In genomic region chr10:6346621-6347020, GRCh38 we compare ENCODE assay signal across 16 cellular contexts.
A peak's percentile ranks its signal among the peaks of the same experiment; 100 is the strongest.
DNase-seq lines count a peak whose midpoint lies in the region; ATAC-seq, FAIRE-seq and TF ChIP-seq lines count a peak whose summit lies in the region.
"Had no signal": no experiment of that assay in that cellular context is flagged by ENCODE, and none has a peak within 500 bp of the region (broad histone marks: within the 10 kb centered on the region; RNA-seq: fewer than 3 reads in every experiment).

No MANE protein-coding gene starts in this region.

- peaks cover 66% of the 10 kb centered on the region for H3K4me1 Mint-ChIP-seq in activated CD4-positive, alpha-beta T cell treated with anti-CD3 and anti-CD28 coated beads for 36 hours
- peaks cover 70% of the 10 kb centered on the region for H3K4me1 Mint-ChIP-seq in activated CD8-positive, alpha-beta T cell treated with anti-CD3 and anti-CD28 coated beads, Interleukin-2, amount 10 ng/mL, durations not matched to agents 7 days and 5 days (ENCODE audit: low read depth)
- H3K4me1 Mint-ChIP-seq in naive thymus-derived CD4-positive, alpha-beta T cell, result peaks cover 42 to 79% (median 62%) of the 10 kb centered on the region in 7 donors

- in situ Hi-C loops in GM23248 (cut with MboI), result no loop called here

- H3K4me1 ChIP-seq in GM23248 (ENCODE audit: insufficient read depth), result peaks cover 20% of the 10 kb centered on the region
- H3K4me1 ChIP-seq in naive thymus-derived CD4-positive, alpha-beta T cell (ENCODE audit: control insufficient read depth in 2 of 2, insufficient read depth in 2 of 2, low read length in 2 of 2), result peaks cover 25 to 34% of the 10 kb centered on the region in 2 donors
- no peaks in the 10 kb centered on the region for H3K4me1 ChIP-seq in pancreas
- H3K4me1 ChIP-seq: body of pancreas had no signal

- H3K36me3 ChIP-seq in GM23248 (ENCODE audit: low read depth), result no peaks in the 10 kb centered on the region
- no peaks in the 10 kb centered on the region for H3K36me3 ChIP-seq in naive thymus-derived CD4-positive, alpha-beta T cell (ENCODE audit: control insufficient read depth in 2 of 3, insufficient read depth in 3 of 3, low read length in 3 of 3)
- no peaks in the 10 kb centered on the region for H3K36me3 ChIP-seq in pancreas
- H3K36me3 ChIP-seq: left lung, Peyer's patch had no signal

- no peak overlapping the region for H2AFZ ChIP-seq in GM23248

- H3K27me3 Mint-ChIP-seq in activated CD4-positive, alpha-beta T cell treated with anti-CD3 and anti-CD28 coated beads for 36 hours, result no peaks in the 10 kb centered on the region
- H3K27me3 Mint-ChIP-seq in activated CD8-positive, alpha-beta T cell treated with anti-CD3 and anti-CD28 coated beads, Interleukin-2, amount 10 ng/mL, durations not matched to agents 7 days and 5 days (ENCODE audit: low read depth), result no peaks in the 10 kb centered on the region
- H3K27me3 Mint-ChIP-seq in naive thymus-derived CD4-positive, alpha-beta T cell, result no peaks in the 10 kb centered on the region

- H3F3A ChIP-seq in GM23248 (ENCODE audit: insufficient read depth), result no peaks in the 10 kb centered on the region

- no peaks in the 10 kb centered on the region for H3K79me2 ChIP-seq in GM23248 (ENCODE audit: insufficient read depth)

- H3K9me3 Mint-ChIP-seq in activated CD4-positive, alpha-beta T cell treated with anti-CD3 and anti-CD28 coated beads for 36 hours (ENCODE audit: low read depth), result peaks cover 7% of the 10 kb centered on the region
- H3K9me3 Mint-ChIP-seq in activated CD8-positive, alpha-beta T cell treated with anti-CD3 and anti-CD28 coated beads, Interleukin-2, amount 10 ng/mL, durations not matched to agents 7 days and 5 days (ENCODE audit: insufficient read depth), result peaks cover 3% of the 10 kb centered on the region
- H3K9me3 Mint-ChIP-seq in naive thymus-derived CD4-positive, alpha-beta T cell, result peaks cover 0 to 8% (median 0%) of the 10 kb centered on the region in 11 donors

- FAIRE-seq in pancreas (lab: Jason Lieb, UNC), result no peak
- FAIRE-seq: A204.1 had no signal

- no peak for DNase-seq in activated CD4-positive, alpha-beta T cell treated with anti-CD3 and anti-CD28 coated beads for 36 hours
- no peak for DNase-seq in activated CD4-positive, alpha-beta T cell treated with anti-CD3 and anti-CD28 coated beads, Interleukin-2, amount 50 U/mL, for 1 hour
- DNase-seq in GM23248 (peak; percentile 26), dedifferentiated amniotic fluid mesenchymal stem cell (ENCODE audit: extremely low spot score) (no peak), NK-92 (lab: John Stamatoyannopoulos, UW; ENCODE audit: unreplicated experiment) (no peak), pancreas (no peak)
- DNase-seq in activated CD8-positive, alpha-beta T cell treated with anti-CD3 and anti-CD28 coated beads, Interleukin-2, amount 10 ng/mL, durations not matched to agents 7 days and 5 days, result no peak
- no peak for DNase-seq in naive thymus-derived CD4-positive, alpha-beta T cell
- DNase-seq: left lung, NCI-H187 treated with DMSO at 0.1 percent for 48 hours, NCI-H526 treated with DMSO at 0.1 percent for 48 hours, Peyer's patch had no signal

- TF ChIP-seq CTCF in pancreas (IDR thresholded peaks at IDR 0.05), result no peak

- H3K9me3 ChIP-seq in GM23248 (ENCODE audit: low read depth) (no peaks in the 10 kb centered on the region), pancreas (no peaks in the 10 kb centered on the region)
- no peaks in the 10 kb centered on the region for H3K9me3 ChIP-seq in naive thymus-derived CD4-positive, alpha-beta T cell (ENCODE audit: control insufficient read depth in 2 of 3, low read length in 3 of 3)
- H3K9me3 ChIP-seq: body of pancreas, left lung, Peyer's patch, testis had no signal

- H3K36me3 Mint-ChIP-seq in activated CD4-positive, alpha-beta T cell treated with anti-CD3 and anti-CD28 coated beads for 36 hours (ENCODE audit: low read depth), result peaks cover 26% of the 10 kb centered on the region
- peaks cover 24% of the 10 kb centered on the region for H3K36me3 Mint-ChIP-seq in activated CD8-positive, alpha-beta T cell treated with anti-CD3 and anti-CD28 coated beads, Interleukin-2, amount 10 ng/mL, durations not matched to agents 7 days and 5 days (ENCODE audit: low read depth)
- H3K36me3 Mint-ChIP-seq in naive thymus-derived CD4-positive, alpha-beta T cell, result peaks cover 0 to 26% (median 0%) of the 10 kb centered on the region in 5 donors

- CTCF ChIA-PET in activated CD4-positive, alpha-beta T cell treated with anti-CD3 and anti-CD28 coated beads for 36 hours (lab: Charles Lee), result interaction anchor here (0.5 to 4.9 kb wide), 10 partner anchors 39 to 259 kb away, joined by 3 to 32 read pairs (median 4); no protein-coding TSS in a partner anchor
- CTCF ChIA-PET in activated CD8-positive, alpha-beta T cell treated with anti-CD3 and anti-CD28 coated beads, Interleukin-2, amount 10 ng/mL, durations not matched to agents 7 days and 5 days (lab: Charles Lee), result interaction anchor here (1.1 to 4.6 kb wide), 7 partner anchors 15 to 145 kb away, joined by 3 to 83 read pairs (median 22); partner anchors contain the start of gene PFKFB3
- CTCF ChIA-PET in naive thymus-derived CD4-positive, alpha-beta T cell (lab: Charles Lee), result interaction anchor here (1.0 to 3.6 kb wide), 5 partner anchors 9 to 144 kb away, joined by 3 to 35 read pairs (median 4); partner anchors contain the start of gene PFKFB3

- ATAC-seq in activated CD4-positive, alpha-beta T cell treated with anti-CD3 and anti-CD28 coated beads for 36 hours, result no peak
- no peak for ATAC-seq in activated CD8-positive, alpha-beta T cell treated with anti-CD3 and anti-CD28 coated beads, Interleukin-2, amount 10 ng/mL, durations not matched to agents 7 days and 5 days
- ATAC-seq in naive thymus-derived CD4-positive, alpha-beta T cell, result no peak
- ATAC-seq in pancreas, result no peak
- ATAC-seq: body of pancreas had no signal

- H3K4me3 ChIP-seq in GM23248 (no peak overlapping the region), pancreas (no peak overlapping the region)
- no peak overlapping the region for H3K4me3 ChIP-seq in naive thymus-derived CD4-positive, alpha-beta T cell (ENCODE audit: low read length)
- H3K4me3 ChIP-seq: body of pancreas, left lung, testis had no signal

- 91 to 96% methylated on average over 3 of the region's 3 CpGs for WGBS in GM23248 (ENCODE audit: low coverage in 1 of 2, low lambda C conversion rate in 2 of 2, missing lambda C conversion rate in 2 of 2), 2 experiments
- 85 to 87% methylated on average over 3 of the region's 3 CpGs for WGBS in pancreas, 2 donors

- H3K9me2 ChIP-seq in GM23248 (ENCODE audit: insufficient read depth), result no peaks in the 10 kb centered on the region

- no peak overlapping the region for H3K4me3 Mint-ChIP-seq in activated CD4-positive, alpha-beta T cell treated with anti-CD3 and anti-CD28 coated beads for 36 hours
- no peak overlapping the region for H3K4me3 Mint-ChIP-seq in activated CD8-positive, alpha-beta T cell treated with anti-CD3 and anti-CD28 coated beads, Interleukin-2, amount 10 ng/mL, durations not matched to agents 7 days and 5 days
- H3K4me3 Mint-ChIP-seq in naive thymus-derived CD4-positive, alpha-beta T cell, result peak overlapping the region; percentile 18 to 88 (median 60)

- no peak overlapping the region for H3K9ac ChIP-seq in GM23248

- H3K27me3 ChIP-seq in GM23248 (replicated peaks; ENCODE audit: insufficient read depth), result no peaks in the 10 kb centered on the region
- H3K27me3 ChIP-seq in naive thymus-derived CD4-positive, alpha-beta T cell (ENCODE audit: control insufficient read depth in 2 of 2, insufficient read depth in 2 of 2, low read length in 2 of 2), result no peaks in the 10 kb centered on the region
- H3K27me3 ChIP-seq in pancreas, result no peaks in the 10 kb centered on the region
- H3K27me3 ChIP-seq: body of pancreas, dorsolateral prefrontal cortex, left lung, Peyer's patch, testis had no signal

- H3K4me2 ChIP-seq in GM23248 (ENCODE audit: unreplicated experiment), result no peak overlapping the region

- intact Hi-C loops in activated CD4-positive, alpha-beta T cell treated with anti-CD3 and anti-CD28 coated beads for 36 hours (cut with DNase I, micrococcal nuclease), result loop anchor here (2.0 to 10.0 kb wide), 3 partner anchors 46 to 292 kb away; partner anchors contain the start of gene PFKFB3 (in 1 of the 2)
- intact Hi-C loops in naive thymus-derived CD4-positive, alpha-beta T cell (cut with micrococcal nuclease), result loop anchor here in 1 of 2 donors (10.0 kb wide), 3 partner anchors 112 to 248 kb away; no protein-coding TSS in a partner anchor
- intact Hi-C loops in pancreas (cut with DNase I), result no loop called here

- H3K27ac ChIP-seq in GM23248 (0 out of 2 replicates have a peak overlapping the region, but pooled peaks have one; percentile 13), pancreas (no peak overlapping the region)
- peak overlapping the region; percentile 79 for H3K27ac ChIP-seq in naive thymus-derived CD4-positive, alpha-beta T cell (ENCODE audit: low read depth, low read length)
- H3K27ac ChIP-seq: body of pancreas, testis had no signal

- no peaks in the 10 kb centered on the region for H4K20me1 ChIP-seq in GM23248 (ENCODE audit: insufficient read depth)

- H3K27ac Mint-ChIP-seq in activated CD4-positive, alpha-beta T cell treated with anti-CD3 and anti-CD28 coated beads for 36 hours, result peak overlapping the region; percentile 98
- H3K27ac Mint-ChIP-seq in activated CD8-positive, alpha-beta T cell treated with anti-CD3 and anti-CD28 coated beads, Interleukin-2, amount 10 ng/mL, durations not matched to agents 7 days and 5 days, result peak overlapping the region; percentile 98
- peak overlapping the region; percentile 6 to 99 (median 96) for H3K27ac Mint-ChIP-seq in naive thymus-derived CD4-positive, alpha-beta T cell

- POLR2A ChIA-PET in activated CD4-positive, alpha-beta T cell treated with anti-CD3 and anti-CD28 coated beads for 36 hours (lab: Charles Lee), result interaction anchor here (0.6 to 2.9 kb wide), 6 partner anchors 47 to 76 kb away, joined by 3 to 20 read pairs (median 4); no protein-coding TSS in a partner anchor
- POLR2A ChIA-PET in activated CD8-positive, alpha-beta T cell treated with anti-CD3 and anti-CD28 coated beads, Interleukin-2, amount 10 ng/mL, durations not matched to agents 7 days and 5 days (lab: Charles Lee), result interaction anchor here (0.6 to 1.5 kb wide), 6 partner anchors 11 to 144 kb away, joined by 3 to 7 read pairs (median 3); partner anchors contain the start of gene PFKFB3
- POLR2A ChIA-PET in naive thymus-derived CD4-positive, alpha-beta T cell (lab: Charles Lee), result interaction anchor here (0.9 to 4.2 kb wide), 8 partner anchors 8 to 183 kb away, joined by 3 to 30 read pairs (median 8); partner anchors contain the start of gene PFKFB3

Comparison
In these comparisons a context has a peak if more than half of its experiments do, and no peak if none do; other contexts are left out.
1. H3K4me3 Mint-ChIP-seq: peak in naive thymus-derived CD4-positive, alpha-beta T cell (10 of 10); none in activated CD4-positive, alpha-beta T cell treated with anti-CD3 and anti-CD28 coated beads for 36 hours (single experiment) and activated CD8-positive, alpha-beta T cell treated with anti-CD3 and anti-CD28 coated beads, Interleukin-2, amount 10 ng/mL, durations not matched to agents 7 days and 5 days (single experiment).
2. H3K27ac ChIP-seq: peak in GM23248 (single experiment) and naive thymus-derived CD4-positive, alpha-beta T cell (single experiment); none in pancreas (0 of 4).
3. intact Hi-C loops: an anchor here in activated CD4-positive, alpha-beta T cell treated with anti-CD3 and anti-CD28 coated beads for 36 hours (2.0 to 10.0 kb wide); none called in pancreas.
4. Peak in every context shown above with its lines, with median percentiles within 50 percentile points of each other: H3K27ac Mint-ChIP-seq.